Comparison of ENCODE assay signal across 8 cellular contexts in genomic region chr1:32336963-32337675, GRCh38. TPM values are rescaled to one million over a fixed set of nuclear protein-coding genes. Genes with fewer than 3 reads are reported as not detected.
DNase-seq lines count a peak whose midpoint lies in the region; TF ChIP-seq lines count a peak whose summit lies in the region.

No MANE protein-coding gene starts in this region.

- H3K36me3 ChIP-seq in KMS-11 (ENCODE audit: insufficient read depth), result no peaks in the 10 kb centered on the region; the same call in 1 of the 2 replicates

- no peak overlapping the region for H3K4me3 Mint-ChIP-seq in activated CD4-positive, alpha-beta memory T cell treated with anti-CD3 and anti-CD28 coated beads for 36 hours

- H3K4me3 ChIP-seq in KMS-11 (IDR thresholded peaks at IDR 0.05; ENCODE audit: insufficient read depth, low read depth, low read length), result no peak overlapping the region

- no peaks in the 10 kb centered on the region for H3K79me2 ChIP-seq in KMS-11 (ENCODE audit: insufficient read depth, low read depth)

- CTCF ChIA-PET in activated CD4-positive, alpha-beta memory T cell treated with anti-CD3 and anti-CD28 coated beads for 36 hours (lab: Charles Lee), result interaction anchor here (0.5 to 3.0 kb wide), 10 partner anchors 10 to 89 kb away, joined by 3 to 14 read pairs (median 4); partner anchors contain the start of gene BSDC1

- TF ChIP-seq CTCF in KMS-11 (conservative IDR thresholded peaks at IDR 0.05; ENCODE audit: low read depth, low read length), result no peak

- no peaks in the 10 kb centered on the region for H3K9me3 Mint-ChIP-seq in activated CD4-positive, alpha-beta memory T cell treated with anti-CD3 and anti-CD28 coated beads for 36 hours

- peak overlapping the region; percentile 92 for H3K4me2 ChIP-seq in KMS-11

- H3K36me3 Mint-ChIP-seq in activated CD4-positive, alpha-beta memory T cell treated with anti-CD3 and anti-CD28 coated beads for 36 hours, result no peaks in the 10 kb centered on the region

- peaks cover 64% of the 10 kb centered on the region for H3K4me1 ChIP-seq in KMS-11 (ENCODE audit: low read depth, poor library complexity, severe bottlenecking)

- peak; percentile 71 for DNase-seq in EL
- peak; percentile 80 for DNase-seq in activated CD4-positive, alpha-beta memory T cell treated with anti-CD3 and anti-CD28 coated beads for 36 hours
- peak; percentile 89 for DNase-seq in glomerular visceral epithelial cell (ENCODE audit: extremely low spot score)
- DNase-seq in stimulated activated CD4-positive, alpha-beta T cell treated with anti-CD3 and anti-CD28 coated beads, Interleukin-4, amount 100 ng/mL, for 1 hour, result peak; percentile 55
- DNase-seq in amniotic stem cell (lab: John Stamatoyannopoulos, UW), result no peak
- DNase-seq in NCI-H524 (lab: John Stamatoyannopoulos, UW), result no peak
- no peak for DNase-seq in hippocampal formation (lab: John Stamatoyannopoulos, UW)

- H3K27ac ChIP-seq in KMS-11, result 0 out of 2 replicates have a peak overlapping the region, but pooled peaks have one; percentile 26

- H4K20me1 ChIP-seq in KMS-11 (ENCODE audit: insufficient read depth), result no peaks in the 10 kb centered on the region

- peaks cover 45% of the 10 kb centered on the region for H3K4me1 Mint-ChIP-seq in activated CD4-positive, alpha-beta memory T cell treated with anti-CD3 and anti-CD28 coated beads for 36 hours (ENCODE audit: low read depth)

- H3K27me3 Mint-ChIP-seq in activated CD4-positive, alpha-beta memory T cell treated with anti-CD3 and anti-CD28 coated beads for 36 hours, result no peaks in the 10 kb centered on the region

- no peaks in the 10 kb centered on the region for H3K27me3 ChIP-seq in KMS-11 (ENCODE audit: insufficient read depth, low read depth)

- intact Hi-C loops in activated CD4-positive, alpha-beta memory T cell treated with anti-CD3 and anti-CD28 coated beads for 36 hours (cut with micrococcal nuclease), result loop anchor here (2.0 to 5.0 kb wide), 5 partner anchors 45 to 400 kb away; partner anchors contain the start of genes HDAC1, LCK, PTP4A2 and RBBP4

- POLR2A ChIA-PET in activated CD4-positive, alpha-beta memory T cell treated with anti-CD3 and anti-CD28 coated beads for 36 hours (lab: Charles Lee), result interaction anchor here (0.7 to 2.4 kb wide), 9 partner anchors 14 to 136 kb away, joined by 3 to 12 read pairs (median 6); partner anchors contain the start of genes BSDC1 and CCDC28B

- no peak overlapping the region for H2AFZ ChIP-seq in KMS-11 (ENCODE audit: low read depth)

- no peak overlapping the region for H3K9ac ChIP-seq in KMS-11

- no peak overlapping the region for H3K27ac Mint-ChIP-seq in activated CD4-positive, alpha-beta memory T cell treated with anti-CD3 and anti-CD28 coated beads for 36 hours

RNA-seq across cellular contexts. Expression of gene MARCKSL1, which starts 1.1 kb away (rescaled TPM):
- total RNA-seq in activated CD4-positive, alpha-beta memory T cell treated with anti-CD3 and anti-CD28 coated beads for 36 hours, result 10 to 100 TPM; 13.1 to 14.6 TPM

RNA-seq across cellular contexts. Expression of gene FAM229A, which starts 25.2 kb away (rescaled TPM):
- 1 to 10 TPM; 3.6 to 4.2 TPM for total RNA-seq in activated CD4-positive, alpha-beta memory T cell treated with anti-CD3 and anti-CD28 coated beads for 36 hours

RNA-seq across cellular contexts. Expression of gene TSSK3, which starts 25.2 kb away (rescaled TPM):
- under 1 TPM; 0.69 to 0.90 TPM for total RNA-seq in activated CD4-positive, alpha-beta memory T cell treated with anti-CD3 and anti-CD28 coated beads for 36 hours

RNA-seq across cellular contexts. Expression of gene HDAC1, which starts 45.2 kb away (rescaled TPM):
- 100 to 1,000 TPM; 136 to 139 TPM for total RNA-seq in activated CD4-positive, alpha-beta memory T cell treated with anti-CD3 and anti-CD28 coated beads for 36 hours

RNA-seq across cellular contexts. Expression of gene BSDC1, which starts 57.1 kb away (rescaled TPM):
- 10 to 100 TPM; 32.1 to 33.2 TPM for total RNA-seq in activated CD4-positive, alpha-beta memory T cell treated with anti-CD3 and anti-CD28 coated beads for 36 hours

Comparison
In these comparisons a context has a peak if more than half of its experiments do, and no peak if none do; other contexts are left out.
1. DNase-seq: peak in EL (single experiment), activated CD4-positive, alpha-beta memory T cell treated with anti-CD3 and anti-CD28 coated beads for 36 hours (single experiment), glomerular visceral epithelial cell (single experiment) and stimulated activated CD4-positive, alpha-beta T cell treated with anti-CD3 and anti-CD28 coated beads, Interleukin-4, amount 100 ng/mL, for 1 hour (single experiment); none in amniotic stem cell (single experiment), NCI-H524 (0 of 2) and hippocampal formation (0 of 2).